12 cellular contexts compared by ENCODE assay signal in the genomic region with DNA sequence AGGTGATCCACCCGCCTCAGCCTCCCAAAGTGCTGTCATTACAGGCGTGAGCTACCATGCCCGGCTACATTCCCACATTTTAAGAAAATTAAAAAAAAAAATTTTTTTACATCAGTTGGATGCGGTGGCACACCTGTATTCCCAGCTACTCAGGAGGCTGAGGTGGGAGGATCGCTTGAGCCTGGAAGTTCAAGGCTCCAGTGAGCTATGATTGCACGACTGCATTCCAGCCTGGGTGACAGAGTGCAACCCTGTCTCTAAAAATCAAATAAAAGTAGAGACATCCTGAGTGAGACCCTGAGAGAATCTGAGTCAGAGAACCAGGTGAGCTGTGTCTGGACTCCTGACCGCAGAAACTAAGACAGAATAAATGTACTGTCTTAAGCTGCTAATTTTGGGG.
"Had no signal": no experiment of that assay in that cellular context is flagged by ENCODE, and none has a peak within 500 bp of the region (broad histone marks: within the 10 kb centered on the region; RNA-seq: fewer than 3 reads in every experiment).

No MANE protein-coding gene starts in this region.

- H3K36me3 ChIP-seq: colonic mucosa, esophagus squamous epithelium, gastrocnemius medialis, left ventricle myocardium inferior, neutrophil, ovary, prostate gland, spleen, upper lobe of left lung had no signal

- H3K4me1 ChIP-seq: colonic mucosa, left ventricle myocardium inferior, prostate gland had no signal

- H3K4me3 ChIP-seq: colonic mucosa, dorsolateral prefrontal cortex, esophagus squamous epithelium, gastrocnemius medialis, left ventricle myocardium inferior, ovary, prostate gland, spleen, upper lobe of left lung had no signal

- H3K27me3 ChIP-seq: colonic mucosa, dorsolateral prefrontal cortex, esophagus squamous epithelium, gastrocnemius medialis, neutrophil, ovary, spleen, upper lobe of left lung had no signal

- H3K9me3 ChIP-seq: colonic mucosa, esophagus squamous epithelium, gastrocnemius medialis, left ventricle myocardium inferior, neutrophil, ovary, prostate gland, spleen, upper lobe of left lung had no signal

- H3K27me3 Mint-ChIP-seq: activated B cell treated with CpG ODN at 0.5 μM for 24 hours had no signal

- H3K4me3 Mint-ChIP-seq: activated B cell treated with CpG ODN at 0.5 μM for 24 hours, nephron had no signal

- H3K9me3 Mint-ChIP-seq: activated B cell treated with CpG ODN at 0.5 μM for 24 hours, nephron had no signal

- H3K27ac ChIP-seq: colonic mucosa, dorsolateral prefrontal cortex, esophagus squamous epithelium, gastrocnemius medialis, left ventricle myocardium inferior, neutrophil, ovary, prostate gland, upper lobe of left lung had no signal
